8 cellular contexts compared by ENCODE assay signal in the genomic region with DNA sequence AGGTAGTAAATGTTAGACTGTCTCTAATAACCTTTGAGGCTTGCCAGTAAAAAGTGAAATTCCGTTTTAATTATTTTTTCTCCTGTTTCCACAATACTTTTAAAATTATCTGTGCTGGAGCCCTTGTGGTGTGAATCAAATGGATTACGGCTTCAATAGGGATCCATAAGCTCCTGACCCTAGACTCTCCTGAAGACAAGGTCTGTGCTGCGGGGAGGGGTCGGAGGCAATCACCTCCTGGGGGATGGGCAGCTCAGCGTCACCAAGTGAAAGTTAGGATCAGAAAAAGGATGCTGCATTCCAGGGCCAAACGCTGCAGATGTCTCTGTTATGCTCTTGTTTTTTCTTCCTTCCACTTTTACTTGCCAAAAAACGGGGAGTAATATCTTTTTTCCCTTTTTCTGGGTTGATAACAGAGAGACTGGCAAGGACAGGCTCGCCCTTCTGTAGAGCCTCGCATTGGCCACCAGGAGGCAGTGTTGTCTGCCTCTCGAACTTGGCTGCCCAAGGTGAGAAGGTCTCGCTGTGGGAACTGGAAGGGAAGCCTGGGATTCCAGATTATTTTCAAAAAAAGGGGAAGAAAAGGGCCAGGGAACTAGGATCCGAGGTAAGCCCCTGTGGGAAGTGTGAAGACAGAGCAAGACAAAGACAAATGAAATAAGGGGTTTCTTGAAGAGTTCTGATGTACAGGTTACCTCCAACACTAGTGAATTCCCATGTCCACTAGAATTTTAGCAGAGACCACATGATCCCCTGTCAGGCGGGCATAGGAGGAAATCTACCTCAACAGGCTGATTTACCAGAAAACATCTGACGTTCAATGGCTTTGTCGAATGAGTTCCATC.
A peak's percentile ranks its signal among the peaks of the same experiment; 100 is the strongest.
DNase-seq lines count a peak whose midpoint lies in the region; ATAC-seq lines count a peak whose summit lies in the region.

No MANE protein-coding gene starts in this region.

- DNase-seq in Right ventricle myocardium inferior (ENCODE audit: missing footprints) (no peak), cardiac septum (ENCODE audit: low spot score) (no peak), SW480 (ENCODE audit: low spot score) (peak; percentile 41), right cardiac atrium (peak in 2 of 3 donors; percentile 40 to 52), NCI-H2171 (lab: John Stamatoyannopoulos, UW) (no peak), ureter (ENCODE audit: low spot score) (no peak)
- peak; percentile 26 for DNase-seq in stimulated activated CD8-positive, alpha-beta memory T cell treated with anti-CD3 and anti-CD28 coated beads, Interleukin-4, amount 100 ng/mL, for 48 hours

- no peaks in the 10 kb centered on the region for H3K9me3 ChIP-seq in right cardiac atrium (ENCODE audit: control insufficient read depth, low read length)

- H3K4me1 ChIP-seq in right cardiac atrium (ENCODE audit: control insufficient read depth, insufficient read depth, low read length), result no peaks in the 10 kb centered on the region

- intact Hi-C loops in Right ventricle myocardium inferior (cut with DNase I), result loop anchor here (5.0 kb wide), 2 partner anchors 301 to 451 kb away; no protein-coding TSS in a partner anchor
- intact Hi-C loops in cardiac septum (cut with DNase I), result no loop called here
- intact Hi-C loops in right cardiac atrium (cut with DNase I), result no loop called here

- ATAC-seq in Right ventricle myocardium inferior (peak; percentile 73), HG03442 (IDR thresholded peaks at IDR 0.05; ENCODE audit: unreplicated experiment) (peak; percentile 47), right cardiac atrium (peak; percentile 62 to 69)

- no peaks in the 10 kb centered on the region for H3K27me3 ChIP-seq in right cardiac atrium (ENCODE audit: control insufficient read depth, insufficient read depth)

- no peak overlapping the region for H3K27ac ChIP-seq in right cardiac atrium (ENCODE audit: low read length)

- H3K4me3 ChIP-seq in right cardiac atrium (ENCODE audit: low read length), result no peak overlapping the region

- 24% methylated on average over 15 of the region's 15 CpGs for WGBS in right cardiac atrium

Comparison
In these comparisons a context has a peak if more than half of its experiments do, and no peak if none do; other contexts are left out.
1. DNase-seq: peak in SW480 (single experiment), right cardiac atrium (2 of 3) and stimulated activated CD8-positive, alpha-beta memory T cell treated with anti-CD3 and anti-CD28 coated beads, Interleukin-4, amount 100 ng/mL, for 48 hours (single experiment); none in Right ventricle myocardium inferior (single experiment), cardiac septum (single experiment), NCI-H2171 (single experiment) and ureter (single experiment).
2. Peak in every context shown above with its lines, with median percentiles within 50 percentile points of each other: ATAC-seq.